7 cellular contexts compared by ENCODE assay signal in genomic region chr1:114819869-114820268, GRCh38. TPM values are rescaled to one million over a fixed set of nuclear protein-coding genes. Genes with fewer than 3 reads are reported as not detected.
"Had no signal": no experiment of that assay in that cellular context is flagged by ENCODE, and none has a peak within 500 bp of the region (broad histone marks: within the 10 kb centered on the region; RNA-seq: fewer than 3 reads in every experiment).

No MANE protein-coding gene starts in this region.

- H3K4me3 ChIP-seq: GM23338 had no signal

- H3K4me2 ChIP-seq: GM23338 had no signal

- ATAC-seq: GM23338 had no signal

- H3K27ac Mint-ChIP-seq: GM23338, H9, IgD-negative memory B cell had no signal

- H3K4me1 Mint-ChIP-seq: GM23338, H9, IgD-negative memory B cell had no signal

- H3K36me3 Mint-ChIP-seq: IgD-negative memory B cell had no signal

- H2AFZ ChIP-seq: GM23338 had no signal

- H3K4me3 Mint-ChIP-seq: GM23338, H9, IgD-negative memory B cell had no signal

- DNase-seq: H9, HCEC 1CT, KBM-7 had no signal

RNA-seq across cellular contexts. Expression of gene SYCP1, which starts 34.8 kb away (rescaled TPM):
- total RNA-seq: H4, H9, HT-29 had no signal
- polyA plus RNA-seq: IgD-negative memory B cell had no signal
